22 cellular contexts compared by ENCODE assay signal in the genomic region with DNA sequence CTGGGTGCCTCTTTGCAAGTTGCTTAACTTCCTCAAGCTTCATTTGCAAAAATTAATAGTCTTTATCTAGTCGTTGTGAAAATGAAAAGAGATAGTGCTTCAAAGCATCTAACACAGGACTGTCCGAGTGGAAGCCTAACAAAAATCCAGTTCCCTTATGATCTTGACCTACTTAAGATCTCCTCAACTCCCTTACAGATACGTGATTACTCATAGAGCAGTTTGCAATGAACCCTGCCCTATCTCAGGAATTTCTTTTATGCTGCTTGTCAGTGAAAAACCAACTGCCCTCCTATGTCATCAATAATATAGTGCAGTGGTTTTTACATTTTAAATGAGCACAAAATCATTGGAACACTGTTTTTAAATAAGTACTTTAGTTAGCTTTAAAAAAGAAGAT.
"Had no signal": no experiment of that assay in that cellular context is flagged by ENCODE, and none has a peak within 500 bp of the region (broad histone marks: within the 10 kb centered on the region; RNA-seq: fewer than 3 reads in every experiment).

No MANE protein-coding gene starts in this region.

- H3K9me3 ChIP-seq: esophagus squamous epithelium, psoas muscle, right lobe of liver had no signal

- H3K4me3 Mint-ChIP-seq: activated naive CD4-positive, alpha-beta T cell treated with anti-CD3 and anti-CD28 coated beads, Interleukin-2, amount 10 ng/mL, durations not matched to agents 7 days and 5 days; activated naive CD8-positive, alpha-beta T cell treated with anti-CD3 and anti-CD28 coated beads, Interleukin-2, amount 50 U/mL, for 24 hours; immature natural killer cell; naive thymus-derived CD4-positive, alpha-beta T cell; neural progenitor cell; stimulated activated naive B cell treated with anti-CD40 and anti-IgM and Interleukin-4, amounts not matched to agents 10 μg/mL and 1 μg/mL and 100 μg/mL, for 72 hours had no signal

- H2AFZ ChIP-seq: neural progenitor cell had no signal

- H3K27me3 Mint-ChIP-seq: activated naive CD4-positive, alpha-beta T cell treated with anti-CD3 and anti-CD28 coated beads, Interleukin-2, amount 10 ng/mL, durations not matched to agents 7 days and 5 days; activated naive CD8-positive, alpha-beta T cell treated with anti-CD3 and anti-CD28 coated beads, Interleukin-2, amount 50 U/mL, for 24 hours; naive thymus-derived CD4-positive, alpha-beta T cell; stimulated activated naive B cell treated with anti-CD40 and anti-IgM and Interleukin-4, amounts not matched to agents 10 μg/mL and 1 μg/mL and 100 μg/mL, for 72 hours had no signal

- H3K9ac ChIP-seq: neural progenitor cell had no signal

- H3K4me2 ChIP-seq: neural progenitor cell had no signal

- H3K27me3 ChIP-seq: cardiac muscle cell, esophagus squamous epithelium, neural progenitor cell, right lobe of liver had no signal

- DNase-seq: activated CD4-positive, alpha-beta T cell treated with anti-CD3 and anti-CD28 coated beads for 1 hour; activated CD8-positive, alpha-beta memory T cell treated with anti-CD3 and anti-CD28 coated beads for 24 hours; activated CD8-positive, alpha-beta memory T cell treated with anti-CD3 and anti-CD28 coated beads, Interleukin-2, amount 50 U/mL, for 48 hours; activated effector memory CD4-positive, alpha-beta T cell treated with Interleukin-2 at 50 U/mL for 16 hours; activated naive CD4-positive, alpha-beta T cell treated with anti-CD3 and anti-CD28 coated beads, Interleukin-2, amount 10 ng/mL, durations not matched to agents 7 days and 5 days; activated naive CD8-positive, alpha-beta T cell treated with anti-CD3 and anti-CD28 coated beads, Interleukin-2, amount 50 U/mL, for 24 hours; activated T-cell treated with anti-CD3 and anti-CD28 coated beads, Interleukin-2, amount 50 U/mL, for 48 hours; aorta; dermis blood vessel endothelial cell; effector memory CD4-positive, alpha-beta T cell; esophagus squamous epithelium; immature natural killer cell; mesendoderm; naive thymus-derived CD4-positive, alpha-beta T cell; psoas muscle; right lobe of liver; stimulated activated CD4-positive, alpha-beta T cell treated with anti-CD3 and anti-CD28 coated beads, Interleukin-4, amount 100 ng/mL, for 4 hours; stimulated activated naive B cell treated with anti-CD40 and anti-IgM and Interleukin-4, amounts not matched to agents 10 μg/mL and 1 μg/mL and 100 μg/mL, for 72 hours; SW 1271; WERI-Rb-1 had no signal

- H3K27ac ChIP-seq: cardiac muscle cell, esophagus squamous epithelium, neural progenitor cell, psoas muscle, right lobe of liver, WERI-Rb-1 had no signal

- H3K9me3 Mint-ChIP-seq: activated naive CD4-positive, alpha-beta T cell treated with anti-CD3 and anti-CD28 coated beads, Interleukin-2, amount 10 ng/mL, durations not matched to agents 7 days and 5 days had no signal

- H3K36me3 ChIP-seq: cardiac muscle cell, esophagus squamous epithelium, neural progenitor cell, right lobe of liver, WERI-Rb-1 had no signal

- H3K4me1 ChIP-seq: esophagus squamous epithelium, psoas muscle, right lobe of liver had no signal

- H3K27ac Mint-ChIP-seq: activated naive CD4-positive, alpha-beta T cell treated with anti-CD3 and anti-CD28 coated beads, Interleukin-2, amount 10 ng/mL, durations not matched to agents 7 days and 5 days; activated naive CD8-positive, alpha-beta T cell treated with anti-CD3 and anti-CD28 coated beads, Interleukin-2, amount 50 U/mL, for 24 hours; immature natural killer cell; naive thymus-derived CD4-positive, alpha-beta T cell; neural progenitor cell; stimulated activated naive B cell treated with anti-CD40 and anti-IgM and Interleukin-4, amounts not matched to agents 10 μg/mL and 1 μg/mL and 100 μg/mL, for 72 hours had no signal

- H3K4me1 Mint-ChIP-seq: activated naive CD4-positive, alpha-beta T cell treated with anti-CD3 and anti-CD28 coated beads, Interleukin-2, amount 10 ng/mL, durations not matched to agents 7 days and 5 days; activated naive CD8-positive, alpha-beta T cell treated with anti-CD3 and anti-CD28 coated beads, Interleukin-2, amount 50 U/mL, for 24 hours; immature natural killer cell; naive thymus-derived CD4-positive, alpha-beta T cell; stimulated activated naive B cell treated with anti-CD40 and anti-IgM and Interleukin-4, amounts not matched to agents 10 μg/mL and 1 μg/mL and 100 μg/mL, for 72 hours had no signal

- H3K4me3 ChIP-seq: cardiac muscle cell, esophagus squamous epithelium, neural progenitor cell, psoas muscle, right lobe of liver had no signal

- ATAC-seq: activated naive CD8-positive, alpha-beta T cell treated with anti-CD3 and anti-CD28 coated beads, Interleukin-2, amount 50 U/mL, for 24 hours; naive thymus-derived CD4-positive, alpha-beta T cell; psoas muscle; right lobe of liver; stimulated activated naive B cell treated with anti-CD40 and anti-IgM and Interleukin-4, amounts not matched to agents 10 μg/mL and 1 μg/mL and 100 μg/mL, for 72 hours had no signal

- H3K36me3 Mint-ChIP-seq: activated naive CD4-positive, alpha-beta T cell treated with anti-CD3 and anti-CD28 coated beads, Interleukin-2, amount 10 ng/mL, durations not matched to agents 7 days and 5 days; immature natural killer cell had no signal
